1 cellular context compared by ENCODE assay signal in genomic region chr5:141604318-141604717, GRCh38.
TF ChIP-seq lines count a peak whose summit lies in the region.

No MANE protein-coding gene starts in this region.

TF ChIP-seq in H1, 55 proteins besides CTCF, POLR2A, EP300 and RAD21:
- TF ChIP-seq TEAD4 (IDR thresholded peaks at IDR 0.05; ENCODE audit: low read depth, low read length) (0 out of 2 replicates have a peak, but pooled peaks have one; percentile 31), SP2 (IDR thresholded peaks at IDR 0.05; ENCODE audit: low read length) (no peak)
